8 cellular contexts compared by ENCODE assay signal in genomic region chr21:45982758-45983731, GRCh38. TPM values are rescaled to one million over a fixed set of nuclear protein-coding genes. Genes with fewer than 3 reads are reported as not detected.
DNase-seq lines count a peak whose midpoint lies in the region; ATAC-seq and TF ChIP-seq lines count a peak whose summit lies in the region.

No MANE protein-coding gene starts in this region.

- ATAC-seq in HG03460 (IDR thresholded peaks at IDR 0.05; ENCODE audit: unreplicated experiment) (no peak), HG03354 (IDR thresholded peaks at IDR 0.05; ENCODE audit: poor library complexity, severe bottlenecking, unreplicated experiment) (no peak)

- CTCF ChIA-PET in AG04450 (lab: Charles Lee): interaction anchor here (1.6 kb wide), 1 partner anchor 160 kb away, joined by 5 read pairs; no protein-coding TSS in a partner anchor

- H3K4me1 Mint-ChIP-seq in endodermal cell (no peaks in the 10 kb centered on the region), nephron progenitor cell (peaks cover 22% of the 10 kb centered on the region)

- no peak overlapping the region for H3K27ac Mint-ChIP-seq in endodermal cell
- no peak overlapping the region for H3K27ac Mint-ChIP-seq in nephron progenitor cell

- H3K9me3 ChIP-seq in AG04450 (ENCODE audit: control insufficient read depth, insufficient read depth, low read length): peaks cover 17% of the 10 kb centered on the region; the same call in 1 of the 2 replicates
- no peaks in the 10 kb centered on the region for H3K9me3 ChIP-seq in HUES6 (ENCODE audit: control insufficient read depth, insufficient read depth, low read depth, low read length)
- H3K9me3 ChIP-seq in endodermal cell (ENCODE audit: control insufficient read depth, low read length): no peaks in the 10 kb centered on the region

- H3K4me3 Mint-ChIP-seq in endodermal cell (no peak overlapping the region), nephron progenitor cell (peak overlapping the region; percentile 81)

- H3K27me3 ChIP-seq in AG04450 (ENCODE audit: control insufficient read depth, insufficient read depth, low read length): no peaks in the 10 kb centered on the region
- peaks cover 18% of the 10 kb centered on the region for H3K27me3 ChIP-seq in HUES6 (ENCODE audit: control insufficient read depth, insufficient read depth, low read length)
- peaks cover 8% of the 10 kb centered on the region for H3K27me3 ChIP-seq in endodermal cell (ENCODE audit: control insufficient read depth, insufficient read depth, low read length, poor library complexity, severe bottlenecking)

- DNase-seq in AG04450 (ENCODE audit: low read depth, low spot score) (no peak), endodermal cell (peak; percentile 71), nephron progenitor cell (peak; percentile 14), NCI-H2171 treated with DMSO at 0.1 percent for 48 hours (lab: John Stamatoyannopoulos, UW) (no peak)
- no peak for DNase-seq in activated CD4-positive, alpha-beta T cell treated with anti-CD3 and anti-CD28 coated beads for 48 hours

- no peak for TF ChIP-seq CTCF in AG04450 (IDR thresholded peaks at IDR 0.05; ENCODE audit: low read depth, low read length)
- TF ChIP-seq CTCF in endodermal cell (conservative IDR thresholded peaks at IDR 0.05): peak; percentile 27
- TF ChIP-seq CTCF in nephron progenitor cell (IDR thresholded peaks at IDR 0.05): no peak

- H3K27me3 Mint-ChIP-seq in endodermal cell (ENCODE audit: insufficient read depth) (no peaks in the 10 kb centered on the region), nephron progenitor cell (ENCODE audit: low read depth, poor library complexity) (peaks cover 14% of the 10 kb centered on the region)

- H3K9me3 Mint-ChIP-seq in endodermal cell: no peaks in the 10 kb centered on the region
- H3K9me3 Mint-ChIP-seq in nephron progenitor cell: no peaks in the 10 kb centered on the region

- H3K4me1 ChIP-seq in HUES6 (ENCODE audit: control insufficient read depth, insufficient read depth, low read length): peaks cover 25% of the 10 kb centered on the region; the same call in 1 of the 2 replicates
- H3K4me1 ChIP-seq in endodermal cell (ENCODE audit: control insufficient read depth, insufficient read depth, low read length): no peaks in the 10 kb centered on the region

- H3K27ac ChIP-seq in AG04450 (ENCODE audit: low read depth, low read length): peak overlapping the region; percentile 65
- no peak overlapping the region for H3K27ac ChIP-seq in HUES6 (ENCODE audit: low read depth, low read length)
- no peak overlapping the region for H3K27ac ChIP-seq in endodermal cell (ENCODE audit: low read depth, low read length)

- H3K4me3 ChIP-seq in AG04450 (ENCODE audit: low read depth, low read length) (peak overlapping the region; percentile 98), HUES6 (ENCODE audit: low read depth, low read length) (peak overlapping the region; percentile 93), endodermal cell (ENCODE audit: low read length) (peak overlapping the region; percentile 86)

- H3K36me3 ChIP-seq in HUES6 (ENCODE audit: control insufficient read depth, insufficient read depth, low read length) (peaks cover 37% of the 10 kb centered on the region), endodermal cell (ENCODE audit: control insufficient read depth, insufficient read depth, low read length) (peaks cover 17% of the 10 kb centered on the region)

- WGBS in endodermal cell (ENCODE audit: insufficient coverage in 1 of 2, insufficient read length in 1 of 2), 2 experiments: 52 to 60% methylated on average over 18 to 53 of the region's 53 CpGs

- peak overlapping the region; percentile 88 for H3K9ac ChIP-seq in HUES6 (ENCODE audit: low read length)
- H3K9ac ChIP-seq in endodermal cell (ENCODE audit: extremely low read depth, low read length, poor library complexity, severe bottlenecking): peak overlapping the region; percentile 68

- peaks cover 16% of the 10 kb centered on the region for H3K36me3 Mint-ChIP-seq in endodermal cell (ENCODE audit: low read depth)
- H3K36me3 Mint-ChIP-seq in nephron progenitor cell (ENCODE audit: low read depth): peaks cover 17% of the 10 kb centered on the region

- POLR2A ChIA-PET in AG04450 (lab: Yijun Ruan, JAX): interaction anchor here (0.5 to 2.7 kb wide), 9 partner anchors 9 to 427 kb away, joined by 3 to 17 read pairs (median 10); no protein-coding TSS in a partner anchor

RNA-seq across cellular contexts. Expression of gene COL6A1, which starts 1.5 kb away (rescaled TPM):
- 493 and 591 TPM in 2 replicates for polyA plus RNA-seq in AG04450 (2011; rRNA removed)
- polyA minus RNA-seq in AG04450 (2011; rRNA and poly(A)+ RNA removed): 196 and 210 TPM in 2 replicates
- 100 to 1,000 TPM; 232 to 407 TPM for total RNA-seq in endodermal cell
- 172 TPM for polyA plus RNA-seq in endodermal cell (2013, experiment 1 of 2)
- polyA plus RNA-seq in endodermal cell (2013, experiment 2 of 2): 154 TPM

Comparison
In these comparisons a context has a peak if more than half of its experiments do, and no peak if none do; other contexts are left out.
1. DNase-seq: peak in endodermal cell (single experiment) and nephron progenitor cell (single experiment); none in AG04450 (single experiment), activated CD4-positive, alpha-beta T cell treated with anti-CD3 and anti-CD28 coated beads for 48 hours (single experiment) and NCI-H2171 treated with DMSO at 0.1 percent for 48 hours (single experiment).
2. Peak in every context shown above with its lines, with median percentiles within 50 percentile points of each other: H3K4me3 ChIP-seq.